ENCODE assay signal across 25 cellular contexts in genomic region chr3:132561003-132561402, GRCh38. TPM values are rescaled to one million over a fixed set of nuclear protein-coding genes. Genes with fewer than 3 reads are reported as not detected.
DNase-seq lines count a peak whose midpoint lies in the region; ATAC-seq and TF ChIP-seq lines count a peak whose summit lies in the region.
"Had no signal": no experiment of that assay in that cellular context is flagged by ENCODE, and none has a peak within 500 bp of the region (broad histone marks: within the 10 kb centered on the region; RNA-seq: fewer than 3 reads in every experiment).

No MANE protein-coding gene starts in this region.

- peak overlapping the region; percentile 40 for H3K27ac Mint-ChIP-seq in activated T-cell treated with anti-CD3 and anti-CD28 coated beads, Interleukin-2, amount 50 U/mL, for 24 hours
- peak overlapping the region; percentile 42 for H3K27ac Mint-ChIP-seq in stimulated activated naive B cell treated with anti-CD40 and anti-IgM and Interleukin-4, amounts not matched to agents 10 μg/mL and 1 μg/mL and 100 μg/mL, for 72 hours
- H3K27ac Mint-ChIP-seq: IgD-negative memory B cell had no signal

- no peaks in the 10 kb centered on the region for H3K9me3 ChIP-seq in prostate gland

- H3K27ac ChIP-seq in RWPE1 = no peak overlapping the region
- H3K27ac ChIP-seq in prostate gland = no peak overlapping the region
- H3K27ac ChIP-seq: GM23248 had no signal

- no peaks in the 10 kb centered on the region for H3K27me3 Mint-ChIP-seq in activated T-cell treated with anti-CD3 and anti-CD28 coated beads, Interleukin-2, amount 50 U/mL, for 24 hours
- no peaks in the 10 kb centered on the region for H3K27me3 Mint-ChIP-seq in stimulated activated naive B cell treated with anti-CD40 and anti-IgM and Interleukin-4, amounts not matched to agents 10 μg/mL and 1 μg/mL and 100 μg/mL, for 72 hours
- H3K27me3 Mint-ChIP-seq: IgD-negative memory B cell had no signal

- intact Hi-C loops in prostate gland (cut with DNase I) = no loop called here

- H3K4me3 Mint-ChIP-seq in activated T-cell treated with anti-CD3 and anti-CD28 coated beads, Interleukin-2, amount 50 U/mL, for 24 hours = no peak overlapping the region
- no peak overlapping the region for H3K4me3 Mint-ChIP-seq in stimulated activated naive B cell treated with anti-CD40 and anti-IgM and Interleukin-4, amounts not matched to agents 10 μg/mL and 1 μg/mL and 100 μg/mL, for 72 hours
- H3K4me3 Mint-ChIP-seq: IgD-negative memory B cell had no signal

- H3K4me3 ChIP-seq in prostate gland = no peak overlapping the region
- H3K4me3 ChIP-seq: GM23248, MG63 had no signal

- H3K36me3 ChIP-seq in prostate gland = no peaks in the 10 kb centered on the region

- ATAC-seq in stimulated activated naive B cell treated with anti-CD40 and anti-IgM and Interleukin-4, amounts not matched to agents 10 μg/mL and 1 μg/mL and 100 μg/mL, for 72 hours (replicated peaks) = no peak
- ATAC-seq: HCT116, PC-3, SK-N-SH treated with all-trans-retinoic acid at 6 μM for 48 hours had no signal

- no peak for DNase-seq in activated T-cell treated with anti-CD3 and anti-CD28 coated beads, Interleukin-2, amount 50 U/mL, for 24 hours
- DNase-seq in activated T-cell treated with anti-CD3 and anti-CD28 coated beads, Interleukin-2, amount 50 U/mL, for 48 hours = no peak
- DNase-seq in NCI-H187 (lab: John Stamatoyannopoulos, UW) (peak; percentile 81 to 87), NCI-H510A treated with DMSO at 0.1 percent for 48 hours (lab: John Stamatoyannopoulos, UW) (peak; percentile 71), HEK293T (ENCODE audit: extremely low spot score) (no peak), RWPE1 (ENCODE audit: low spot score) (no peak), prostate gland (ENCODE audit: low spot score) (no peak)
- no peak for DNase-seq in stimulated activated naive B cell treated with anti-CD40 and anti-IgM and Interleukin-4, amounts not matched to agents 10 μg/mL and 1 μg/mL and 100 μg/mL, for 72 hours
- DNase-seq: C1 segment of cervical spinal cord, GF-D8, GM23248, Kasumi-1, MG63, NCI-H1048, NCI-H1930, NCI-H226, NCI-H774, PC-3, RPMI8226, SIG-M5, T-helper 1 cell, T1000 had no signal

- no peak for TF ChIP-seq POLR2A in prostate gland (IDR thresholded peaks at IDR 0.05)

- H3K4me1 ChIP-seq in prostate gland (replicated peaks) = no peaks in the 10 kb centered on the region

- no peaks in the 10 kb centered on the region for H3K4me1 Mint-ChIP-seq in activated T-cell treated with anti-CD3 and anti-CD28 coated beads, Interleukin-2, amount 50 U/mL, for 24 hours (ENCODE audit: low read depth)
- peaks cover 15 to 32% of the 10 kb centered on the region in 2 donors for H3K4me1 Mint-ChIP-seq in stimulated activated naive B cell treated with anti-CD40 and anti-IgM and Interleukin-4, amounts not matched to agents 10 μg/mL and 1 μg/mL and 100 μg/mL, for 72 hours

- H3K36me3 Mint-ChIP-seq in activated T-cell treated with anti-CD3 and anti-CD28 coated beads, Interleukin-2, amount 50 U/mL, for 24 hours (ENCODE audit: low read depth) = peaks cover 57% of the 10 kb centered on the region
- peaks cover 28 to 60% of the 10 kb centered on the region in 2 donors for H3K36me3 Mint-ChIP-seq in stimulated activated naive B cell treated with anti-CD40 and anti-IgM and Interleukin-4, amounts not matched to agents 10 μg/mL and 1 μg/mL and 100 μg/mL, for 72 hours

- POLR2A ChIA-PET in HEK293T (lab: Yijun Ruan, JAX) (no interaction called here), RWPE1 (lab: Yijun Ruan, JAX; ENCODE audit: low non-redundant PET) (no interaction called here)

- no peak for TF ChIP-seq CTCF in RWPE1 (conservative IDR thresholded peaks at IDR 0.05; ENCODE audit: low read depth)
- TF ChIP-seq CTCF in prostate gland (IDR thresholded peaks at IDR 0.05) = no peak

- peaks cover 2% of the 10 kb centered on the region for H3K9me3 Mint-ChIP-seq in activated T-cell treated with anti-CD3 and anti-CD28 coated beads, Interleukin-2, amount 50 U/mL, for 24 hours
- peaks cover 3 to 5% of the 10 kb centered on the region in 2 donors for H3K9me3 Mint-ChIP-seq in stimulated activated naive B cell treated with anti-CD40 and anti-IgM and Interleukin-4, amounts not matched to agents 10 μg/mL and 1 μg/mL and 100 μg/mL, for 72 hours

- no peaks in the 10 kb centered on the region for H3K27me3 ChIP-seq in prostate gland (replicated peaks; ENCODE audit: insufficient read depth)
- H3K27me3 ChIP-seq: MG63 had no signal

- CTCF ChIA-PET in HEK293T (lab: Yijun Ruan, JAX) (no interaction called here), RWPE1 (lab: Yijun Ruan, JAX) (no interaction called here)

- WGBS in prostate gland = 81% methylated on average over 4 of the region's 4 CpGs

TF ChIP-seq in HEK293T, 16 proteins besides CTCF, POLR2A, EP300 and RAD21:
- no peak for TF ChIP-seq LEF1 (IDR thresholded peaks at IDR 0.05; ENCODE audit: borderline replicate concordance)
- no peak for TF ChIP-seq ZNF384 (IDR thresholded peaks at IDR 0.05)
- TF ChIP-seq SUZ12 (IDR thresholded peaks at IDR 0.05) = no peak
- TF ChIP-seq L3MBTL2 (conservative IDR thresholded peaks at IDR 0.05) = no peak
- no peak for TF ChIP-seq SP1 (IDR thresholded peaks at IDR 0.05)
- no peak for TF ChIP-seq FOXM1 (IDR thresholded peaks at IDR 0.05; ENCODE audit: borderline replicate concordance)
- TF ChIP-seq NFRKB (IDR thresholded peaks at IDR 0.05) = no peak
- TF ChIP-seq TARDBP (IDR thresholded peaks at IDR 0.05) = no peak
- TF ChIP-seq ELF4 (IDR thresholded peaks at IDR 0.05) = no peak
- TF ChIP-seq HDGF (IDR thresholded peaks at IDR 0.05; ENCODE audit: borderline replicate concordance) = no peak
- TF ChIP-seq FOXK2 (IDR thresholded peaks at IDR 0.05) = no peak
- TF ChIP-seq ARNT (IDR thresholded peaks at IDR 0.05) = no peak
- no peak for TF ChIP-seq FOXA1 (IDR thresholded peaks at IDR 0.05)
- TF ChIP-seq BHLHE40 (IDR thresholded peaks at IDR 0.05; ENCODE audit: borderline replicate concordance) = no peak
- no peak for TF ChIP-seq PKNOX1 (IDR thresholded peaks at IDR 0.05)
- TF ChIP-seq CTBP1 (IDR thresholded peaks at IDR 0.05; ENCODE audit: borderline replicate concordance) = no peak

RNA-seq across cellular contexts. Expression of gene ACKR4, which starts 36.1 kb away (rescaled TPM):
- total RNA-seq in prostate gland = under 1 TPM in 1 of 2 donors, not detected in 1; 0.09 TPM
- total RNA-seq: PC-3 had no signal

Comparison
In these comparisons a context has a peak if more than half of its experiments do, and no peak if none do; other contexts are left out.
1. DNase-seq: peak in NCI-H187 (2 of 2) and NCI-H510A treated with DMSO at 0.1 percent for 48 hours (single experiment); none in activated T-cell treated with anti-CD3 and anti-CD28 coated beads, Interleukin-2, amount 50 U/mL, for 24 hours (single experiment), activated T-cell treated with anti-CD3 and anti-CD28 coated beads, Interleukin-2, amount 50 U/mL, for 48 hours (0 of 2), stimulated activated naive B cell treated with anti-CD40 and anti-IgM and Interleukin-4, amounts not matched to agents 10 μg/mL and 1 μg/mL and 100 μg/mL, for 72 hours (single experiment), HEK293T (single experiment), RWPE1 (single experiment) and prostate gland (single experiment).